ENCODE assay signal across 1 cellular context in the genomic region with DNA sequence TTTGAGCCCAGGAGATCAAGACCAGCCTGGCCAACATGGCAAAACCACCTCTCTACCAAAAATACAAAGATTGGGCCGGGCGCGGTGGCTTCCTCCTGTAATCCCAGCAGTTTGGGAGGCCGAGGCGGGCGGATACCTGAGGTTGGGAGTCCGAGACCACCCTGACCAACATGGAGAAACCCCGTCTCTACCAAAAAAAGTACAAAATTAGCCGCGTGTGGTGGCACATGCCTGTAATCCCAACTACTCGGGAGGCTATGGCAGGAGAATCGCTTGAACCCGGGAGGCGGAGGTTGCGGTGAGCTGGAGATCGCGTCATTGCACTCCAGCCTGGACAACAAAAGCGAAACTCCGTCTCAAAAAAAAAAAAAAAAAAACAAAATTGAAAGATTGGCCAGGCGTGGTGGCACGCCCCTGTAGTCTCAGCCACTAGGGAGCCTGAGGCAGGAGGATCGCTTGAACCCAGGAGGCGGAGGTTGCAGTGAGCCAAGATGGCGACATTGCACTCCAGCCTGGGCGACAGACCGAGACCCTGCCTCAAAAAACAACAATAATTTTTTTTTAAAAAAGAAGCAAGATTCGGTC.
TF ChIP-seq lines count a peak whose summit lies in the region.

No MANE protein-coding gene starts in this region.

TF ChIP-seq in K562, 482 proteins besides CTCF, POLR2A, EP300 and RAD21 (continued from another document):
- TF ChIP-seq, protein P1, sequence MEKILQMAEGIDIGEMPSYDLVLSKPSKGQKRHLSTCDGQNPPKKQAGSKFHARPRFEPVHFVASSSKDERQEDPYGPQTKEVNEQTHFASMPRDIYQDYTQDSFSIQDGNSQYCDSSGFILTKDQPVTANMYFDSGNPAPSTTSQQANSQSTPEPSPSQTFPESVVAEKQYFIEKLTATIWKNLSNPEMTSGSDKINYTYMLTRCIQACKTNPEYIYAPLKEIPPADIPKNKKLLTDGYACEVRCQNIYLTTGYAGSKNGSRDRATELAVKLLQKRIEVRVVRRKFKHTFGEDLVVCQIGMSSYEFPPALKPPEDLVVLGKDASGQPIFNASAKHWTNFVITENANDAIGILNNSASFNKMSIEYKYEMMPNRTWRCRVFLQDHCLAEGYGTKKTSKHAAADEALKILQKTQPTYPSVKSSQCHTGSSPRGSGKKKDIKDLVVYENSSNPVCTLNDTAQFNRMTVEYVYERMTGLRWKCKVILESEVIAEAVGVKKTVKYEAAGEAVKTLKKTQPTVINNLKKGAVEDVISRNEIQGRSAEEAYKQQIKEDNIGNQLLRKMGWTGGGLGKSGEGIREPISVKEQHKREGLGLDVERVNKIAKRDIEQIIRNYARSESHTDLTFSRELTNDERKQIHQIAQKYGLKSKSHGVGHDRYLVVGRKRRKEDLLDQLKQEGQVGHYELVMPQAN (IDR thresholded peaks at IDR 0.05; ENCODE audit: borderline replicate concordance), result peak; percentile 73
- peak in 1 of 2 experiments; percentile 60; a peak in 2 of 4 replicates for TF ChIP-seq FOXK2 (conservative IDR thresholded peaks at IDR 0.05 in 1 of 2, IDR thresholded peaks at IDR 0.05 in 1 of 2; ENCODE audit: low read depth in 2 of 2)
- TF ChIP-seq LARP7 (IDR thresholded peaks at IDR 0.05), result 0 out of 2 replicates have a peak, but pooled peaks have one; percentile 39
- TF ChIP-seq, protein P2, sequence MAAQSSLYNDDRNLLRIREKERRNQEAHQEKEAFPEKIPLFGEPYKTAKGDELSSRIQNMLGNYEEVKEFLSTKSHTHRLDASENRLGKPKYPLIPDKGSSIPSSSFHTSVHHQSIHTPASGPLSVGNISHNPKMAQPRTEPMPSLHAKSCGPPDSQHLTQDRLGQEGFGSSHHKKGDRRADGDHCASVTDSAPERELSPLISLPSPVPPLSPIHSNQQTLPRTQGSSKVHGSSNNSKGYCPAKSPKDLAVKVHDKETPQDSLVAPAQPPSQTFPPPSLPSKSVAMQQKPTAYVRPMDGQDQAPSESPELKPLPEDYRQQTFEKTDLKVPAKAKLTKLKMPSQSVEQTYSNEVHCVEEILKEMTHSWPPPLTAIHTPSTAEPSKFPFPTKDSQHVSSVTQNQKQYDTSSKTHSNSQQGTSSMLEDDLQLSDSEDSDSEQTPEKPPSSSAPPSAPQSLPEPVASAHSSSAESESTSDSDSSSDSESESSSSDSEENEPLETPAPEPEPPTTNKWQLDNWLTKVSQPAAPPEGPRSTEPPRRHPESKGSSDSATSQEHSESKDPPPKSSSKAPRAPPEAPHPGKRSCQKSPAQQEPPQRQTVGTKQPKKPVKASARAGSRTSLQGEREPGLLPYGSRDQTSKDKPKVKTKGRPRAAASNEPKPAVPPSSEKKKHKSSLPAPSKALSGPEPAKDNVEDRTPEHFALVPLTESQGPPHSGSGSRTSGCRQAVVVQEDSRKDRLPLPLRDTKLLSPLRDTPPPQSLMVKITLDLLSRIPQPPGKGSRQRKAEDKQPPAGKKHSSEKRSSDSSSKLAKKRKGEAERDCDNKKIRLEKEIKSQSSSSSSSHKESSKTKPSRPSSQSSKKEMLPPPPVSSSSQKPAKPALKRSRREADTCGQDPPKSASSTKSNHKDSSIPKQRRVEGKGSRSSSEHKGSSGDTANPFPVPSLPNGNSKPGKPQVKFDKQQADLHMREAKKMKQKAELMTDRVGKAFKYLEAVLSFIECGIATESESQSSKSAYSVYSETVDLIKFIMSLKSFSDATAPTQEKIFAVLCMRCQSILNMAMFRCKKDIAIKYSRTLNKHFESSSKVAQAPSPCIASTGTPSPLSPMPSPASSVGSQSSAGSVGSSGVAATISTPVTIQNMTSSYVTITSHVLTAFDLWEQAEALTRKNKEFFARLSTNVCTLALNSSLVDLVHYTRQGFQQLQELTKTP (IDR thresholded peaks at IDR 0.05; ENCODE audit: low read depth in 1 of 2, partially characterized antibody in 2 of 2), result peak; percentile 8 to 25
- TF ChIP-seq MNT (conservative IDR thresholded peaks at IDR 0.05), result peak; percentile 30 to 53; a peak in 3 of 4 replicates
TF ChIP-seq in K562: peak in this region for 68; not testable (repeated sequence) for 414.
